ENCODE assay signal across 26 cellular contexts in the genomic region with DNA sequence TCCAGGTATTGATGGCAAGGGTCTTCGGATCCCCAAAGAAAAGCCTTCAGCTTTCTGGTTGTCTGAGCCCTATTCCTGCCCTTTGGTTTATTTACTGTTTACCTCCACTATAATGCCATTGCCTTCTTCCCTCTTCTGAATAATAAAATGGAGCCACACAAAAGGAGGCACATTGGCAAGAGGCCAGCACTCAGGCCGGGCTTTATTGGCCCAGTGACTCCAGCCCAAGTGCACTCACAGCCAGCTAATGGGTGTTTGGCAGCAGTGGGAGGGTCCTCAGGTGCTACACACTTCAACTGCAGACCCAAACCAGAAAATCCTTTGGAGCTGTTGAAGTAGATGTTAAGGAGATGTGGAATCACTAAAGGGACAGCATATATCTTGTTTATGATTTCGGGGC.
A peak's percentile ranks its signal among the peaks of the same experiment; 100 is the strongest.
DNase-seq lines count a peak whose midpoint lies in the region; ATAC-seq, FAIRE-seq and TF ChIP-seq lines count a peak whose summit lies in the region.
"Had no signal": no experiment of that assay in that cellular context is flagged by ENCODE, and none has a peak within 500 bp of the region (broad histone marks: within the 10 kb centered on the region; RNA-seq: fewer than 3 reads in every experiment).

No MANE protein-coding gene starts in this region.

- H3K36me3 ChIP-seq in K562 (ENCODE audit: control insufficient read depth, insufficient read depth, low read length): no peaks in the 10 kb centered on the region
- H3K36me3 ChIP-seq: adrenal gland, BLaER1, neutrophil, SJCRH30 had no signal

- no peak for TF ChIP-seq EP300 in K562 (IDR thresholded peaks at IDR 0.05; ENCODE audit: low read length)

- H3K9me3 ChIP-seq in K562 (replicated peaks; ENCODE audit: control insufficient read depth, insufficient read depth, low read depth, low read length): no peaks in the 10 kb centered on the region
- H3K9me3 ChIP-seq: adrenal gland, body of pancreas, Caco-2, neutrophil, SJCRH30 had no signal

- CTCF ChIA-PET in K562 (lab: Yijun Ruan, JAX; ENCODE audit: low intra/inter-chr PET ratio): no interaction called here

- BruUV-seq in K562 (replicated peaks; lab: Mats Ljungman, UMichigan): no TSS peak

- H4K20me1 ChIP-seq in K562 (replicated peaks; ENCODE audit: control insufficient read depth, insufficient read depth, low read length): no peaks in the 10 kb centered on the region
- H4K20me1 ChIP-seq: BLaER1 had no signal

- intact Hi-C loops in K562 (cut with micrococcal nuclease): no loop called here

- DNase-seq in COR-L47 (lab: John Stamatoyannopoulos, UW) (peak; percentile 54), NCI-H1092 (lab: John Stamatoyannopoulos, UW) (peak; percentile 84), NCI-H2227 treated with DMSO at 0.1 percent for 48 hours (lab: John Stamatoyannopoulos, UW) (peak; percentile 7), K562 (ENCODE audit: extremely low read depth in 1 of 4, low spot score in 3 of 4) (no peak), CD1c-positive myeloid dendritic cell (ENCODE audit: extremely low spot score) (no peak), NCI-H2171 treated with DMSO at 0.1 percent for 48 hours (lab: John Stamatoyannopoulos, UW) (no peak), KG1 (lab: John Stamatoyannopoulos, UW) (no peak)
- DNase-seq: activated CD4-positive, alpha-beta T cell treated with anti-CD3 and anti-CD28 coated beads, Interleukin-2, amount 50 U/mL, for 4 hours; activated naive CD4-positive, alpha-beta T cell treated with anti-CD3 and anti-CD28 coated beads for 36 hours; adrenal gland; body of pancreas; Caco-2; H9; mesenchymal stem cell; naive B cell; NCI-H1436 treated with DMSO at 0.1 percent for 48 hours; NCI-H524; SJCRH30; stimulated activated CD4-positive, alpha-beta T cell treated with anti-CD3 and anti-CD28 coated beads, Interleukin-4, amount 100 ng/mL, for 4 hours had no signal

- H3K9me1 ChIP-seq in K562 (ENCODE audit: control insufficient read depth, insufficient read depth, low read length): no peaks in the 10 kb centered on the region

- no peak overlapping the region for H2AFZ ChIP-seq in K562 (ENCODE audit: low read depth, low read length)

- ATAC-seq in K562 (no peak), HG03097 (IDR thresholded peaks at IDR 0.05; ENCODE audit: low FRiP score, unreplicated experiment) (no peak)
- ATAC-seq: body of pancreas; left lobe of liver; sciatic nerve; stimulated activated memory B cell treated with anti-CD40 and anti-IgM and Interleukin-4, amounts not matched to agents 10 μg/mL and 1 μg/mL and 100 μg/mL, for 72 hours had no signal

- TF ChIP-seq CTCF in K562 (IDR thresholded peaks at IDR 0.05 in 2 of 3, conservative IDR thresholded peaks at IDR 0.05 in 1 of 3; ENCODE audit: insufficient read depth in 2 of 3, low read depth in 1 of 3, low read length in 3 of 3): no peak

- in situ Hi-C loops in K562 (cut with MboI): no loop called here

- H3K4me1 ChIP-seq in K562 (replicated peaks in 1 of 2; ENCODE audit: control insufficient read depth in 2 of 2, insufficient read depth in 2 of 2, low read length in 2 of 2): no peaks in the 10 kb centered on the region
- H3K4me1 ChIP-seq: adrenal gland, BLaER1, body of pancreas, Caco-2, SJCRH30 had no signal

- H3K79me2 ChIP-seq in K562 (ENCODE audit: control insufficient read depth, insufficient read depth, low read length): no peaks in the 10 kb centered on the region

- no peak overlapping the region for H3K27ac ChIP-seq in K562 (ENCODE audit: extremely low read depth, low read depth, low read length)
- H3K27ac ChIP-seq: adrenal gland, BLaER1, body of pancreas, epithelial cell of prostate, neutrophil, SJCRH30 had no signal

- H3K9ac ChIP-seq in K562 (ENCODE audit: insufficient read depth in 1 of 2, low read depth in 2 of 2, low read length in 2 of 2): no peak overlapping the region
- H3K9ac ChIP-seq: BLaER1 had no signal

- FAIRE-seq in K562 (lab: Jason Lieb, UNC): no peak

- H3K4me3 ChIP-seq in K562: no peak overlapping the region
- H3K4me3 ChIP-seq: adrenal gland, BLaER1, body of pancreas, SJCRH30 had no signal

- POLR2A ChIA-PET in K562 (lab: Yijun Ruan, JAX): interaction anchor here (1.1 to 1.2 kb wide), 2 partner anchors 9 to 47 kb away, joined by 3 read pairs; no protein-coding TSS in a partner anchor

- H3K27me3 ChIP-seq in K562 (ENCODE audit: control insufficient read depth in 2 of 2, insufficient read depth in 2 of 2, low read length in 2 of 2): peaks cover 5 to 7% of the 10 kb centered on the region in 2 experiments; a peak in 3 of 5 replicates
- H3K27me3 ChIP-seq: adrenal gland, BLaER1, body of pancreas, neutrophil, SJCRH30 had no signal

- WGBS in K562 (ENCODE audit: insufficient coverage, low coverage, missing lambda C conversion rate): 0% methylated on average over 3 of the region's 3 CpGs

- no peak overlapping the region for H3K4me2 ChIP-seq in K562 (ENCODE audit: insufficient read depth, low read length)
- H3K4me2 ChIP-seq: BLaER1 had no signal

- TF ChIP-seq RAD21 in K562 (CRISPR knock-in tag; conservative IDR thresholded peaks at IDR 0.05 in 1 of 2, IDR thresholded peaks at IDR 0.05 in 1 of 2): no peak

- TF ChIP-seq POLR2A in K562 (conservative IDR thresholded peaks at IDR 0.05): no peak

TF ChIP-seq in K562, 482 proteins besides CTCF, POLR2A, EP300 and RAD21:
- no peak for TF ChIP-seq ZSCAN29 (IDR thresholded peaks at IDR 0.05)
- TF ChIP-seq THRB (CRISPR knock-in tag; conservative IDR thresholded peaks at IDR 0.05): no peak
- no peak for TF ChIP-seq DNMT1 (IDR thresholded peaks at IDR 0.05)
- no peak for TF ChIP-seq COPS2 (conservative IDR thresholded peaks at IDR 0.05)
- TF ChIP-seq NFIC (IDR thresholded peaks at IDR 0.05): peak; percentile 37; the same call in 1 of the 2 replicates
- no peak for TF ChIP-seq SIN3A (IDR thresholded peaks at IDR 0.05; ENCODE audit: borderline replicate concordance in 2 of 2, control insufficient read depth in 1 of 2, low read depth in 2 of 2, low read length in 2 of 2)
- TF ChIP-seq MCM3 (IDR thresholded peaks at IDR 0.05): no peak

Comparison
In these comparisons a context has a peak if more than half of its experiments do, and no peak if none do; other contexts are left out.
1. DNase-seq: peak in COR-L47 (single experiment), NCI-H1092 (single experiment) and NCI-H2227 treated with DMSO at 0.1 percent for 48 hours (single experiment); none in K562 (0 of 4), CD1c-positive myeloid dendritic cell (single experiment), NCI-H2171 treated with DMSO at 0.1 percent for 48 hours (single experiment) and KG1 (single experiment).